ENCODE assay signal across 8 cellular contexts in genomic region chr15:60396560-60396963, GRCh38. TPM values are rescaled to one million over a fixed set of nuclear protein-coding genes. Genes with fewer than 3 reads are reported as not detected.
DNase-seq lines count a peak whose midpoint lies in the region; ATAC-seq, FAIRE-seq and TF ChIP-seq lines count a peak whose summit lies in the region.

No MANE protein-coding gene starts in this region.

- DNase-seq in RWPE2 (ENCODE audit: low spot score) (no peak), esophagus squamous epithelium (lab: John Stamatoyannopoulos, UW) (no peak), HTR-8/SVneo (ENCODE audit: insufficient read length, low spot score) (no peak)

- no peak for TF ChIP-seq CTCF in RWPE2 (IDR thresholded peaks at IDR 0.05; ENCODE audit: poor library complexity, severe bottlenecking)
- no peak for TF ChIP-seq CTCF in esophagus squamous epithelium (IDR thresholded peaks at IDR 0.05)

- 16 to 23% methylated on average over 5 of the region's 5 CpGs for WGBS in esophagus squamous epithelium, 2 donors

- H3K36me3 ChIP-seq in ES-I3 (ENCODE audit: insufficient read depth, low read length) (peaks cover 18% of the 10 kb centered on the region), RWPE2 (ENCODE audit: low read depth) (peaks cover 54% of the 10 kb centered on the region), esophagus squamous epithelium (peaks cover 0 to 18% (median 8%) of the 10 kb centered on the region in 3 donors), rectal smooth muscle tissue (ENCODE audit: control insufficient read depth, insufficient read depth, low read length) (no peaks in the 10 kb centered on the region)

- ATAC-seq in RWPE2 (ENCODE audit: low read depth), result no peak
- no peak for ATAC-seq in GM19463 (IDR thresholded peaks at IDR 0.05; ENCODE audit: unreplicated experiment)
- no peak for ATAC-seq in HG02571 (IDR thresholded peaks at IDR 0.05; ENCODE audit: unreplicated experiment)
- ATAC-seq in activated CD4-positive, CD25-positive, alpha-beta regulatory T cell treated with anti-CD3 and anti-CD28 coated beads, Interleukin-2, amount 50 U/mL, for 24 hours, result no peak

- H3K27ac ChIP-seq in RWPE2 (ENCODE audit: poor library complexity, severe bottlenecking) (peak overlapping the region; percentile 99), esophagus squamous epithelium (peak overlapping the region; percentile 98 to 100 (median 98)), rectal smooth muscle tissue (ENCODE audit: low read depth, low read length) (peak overlapping the region; percentile 91)

- H3K27me3 ChIP-seq in RWPE2 (ENCODE audit: insufficient read depth, poor library complexity, severe bottlenecking) (no peaks in the 10 kb centered on the region), esophagus squamous epithelium (no peaks in the 10 kb centered on the region), rectal smooth muscle tissue (ENCODE audit: control insufficient read depth, insufficient read depth, low read length) (no peaks in the 10 kb centered on the region)

- peak overlapping the region; percentile 97 for H3K4me3 ChIP-seq in RWPE2 (ENCODE audit: severe bottlenecking)
- peak overlapping the region; percentile 59 to 99 (median 84) for H3K4me3 ChIP-seq in esophagus squamous epithelium
- peak overlapping the region; percentile 90 for H3K4me3 ChIP-seq in rectal smooth muscle tissue (ENCODE audit: low read length)

- intact Hi-C loops in esophagus squamous epithelium (cut with DNase I), result no loop called here

- peak overlapping the region; percentile 99 for H3K9ac ChIP-seq in ES-I3 (ENCODE audit: low read depth, low read length)
- H3K9ac ChIP-seq in rectal smooth muscle tissue (ENCODE audit: low read length), result no peak overlapping the region

- no peaks in the 10 kb centered on the region for H3K9me3 ChIP-seq in ES-I3 (ENCODE audit: control insufficient read depth, insufficient read depth, low read length)
- no peaks in the 10 kb centered on the region for H3K9me3 ChIP-seq in RWPE2 (ENCODE audit: severe bottlenecking)
- H3K9me3 ChIP-seq in esophagus squamous epithelium, result no peaks in the 10 kb centered on the region

- FAIRE-seq in HTR-8/SVneo (lab: Jason Lieb, UNC), result no peak

- no peak for TF ChIP-seq POLR2A in esophagus squamous epithelium (IDR thresholded peaks at IDR 0.05)

- H3K4me1 ChIP-seq in ES-I3 (ENCODE audit: insufficient read depth, low read length) (peaks cover 68% of the 10 kb centered on the region), RWPE2 (ENCODE audit: insufficient read depth, poor library complexity, severe bottlenecking) (peaks cover 51% of the 10 kb centered on the region), esophagus squamous epithelium (peaks cover 34 to 79% (median 41%) of the 10 kb centered on the region in 3 donors), rectal smooth muscle tissue (ENCODE audit: control insufficient read depth, insufficient read depth, low read length) (peaks cover 36% of the 10 kb centered on the region)

RNA-seq across cellular contexts. Expression of gene ANXA2, which starts 1.2 kb away (rescaled TPM):
- total RNA-seq in esophagus squamous epithelium, result 1,000 to 10,000 TPM; 2,116 to 2,445 (median 2,399) TPM
